In genomic region chr5:73454379-73455036, GRCh38 we compare ENCODE assay signal across 8 cellular contexts. TPM values are rescaled to one million over a fixed set of nuclear protein-coding genes. Genes with fewer than 3 reads are reported as not detected.
A peak's percentile ranks its signal among the peaks of the same experiment; 100 is the strongest.
DNase-seq lines count a peak whose midpoint lies in the region; ATAC-seq and TF ChIP-seq lines count a peak whose summit lies in the region.

No MANE protein-coding gene starts in this region.

- no peak overlapping the region for H3K27ac Mint-ChIP-seq in T-helper 17 cell

- TF ChIP-seq RAD21 in neural cell (conservative IDR thresholded peaks at IDR 0.05) = peak; percentile 46

- ATAC-seq in T-helper 17 cell (peak; percentile 85), GM19463 (IDR thresholded peaks at IDR 0.05; ENCODE audit: unreplicated experiment) (no peak)

- no peaks in the 10 kb centered on the region for H3K36me3 ChIP-seq in neural cell (ENCODE audit: insufficient read depth, low read length)

- no peaks in the 10 kb centered on the region for H4K20me1 ChIP-seq in neural cell (ENCODE audit: insufficient read depth)

- peaks cover 11% of the 10 kb centered on the region for H3K36me3 Mint-ChIP-seq in T-helper 17 cell (ENCODE audit: low read depth)

- H3K9me3 ChIP-seq in T-helper 17 cell (ENCODE audit: control insufficient read depth, low read length, poor library complexity, severe bottlenecking) (peaks cover 9% of the 10 kb centered on the region), neural cell (ENCODE audit: low read length) (no peaks in the 10 kb centered on the region)

- H3K27ac ChIP-seq in epithelial cell of prostate (no peak overlapping the region), neural cell (ENCODE audit: low read length) (no peak overlapping the region)

- H3K4me1 Mint-ChIP-seq in T-helper 17 cell = peaks cover 7% of the 10 kb centered on the region

- no peak overlapping the region for H3K4me3 Mint-ChIP-seq in T-helper 17 cell

- H3K27me3 ChIP-seq in neural cell (ENCODE audit: insufficient read depth, low read depth, low read length) = peaks cover 52% of the 10 kb centered on the region

- H3K9me2 ChIP-seq in neural cell (ENCODE audit: insufficient read depth, low read length) = no peaks in the 10 kb centered on the region

- peaks cover 65% of the 10 kb centered on the region for H3K27me3 Mint-ChIP-seq in T-helper 17 cell

- H3K79me2 ChIP-seq in neural cell (replicated peaks; ENCODE audit: insufficient read depth, low read length) = no peaks in the 10 kb centered on the region

- no peak overlapping the region for H3K4me3 ChIP-seq in neural cell (ENCODE audit: low read length)

- DNase-seq in activated CD4-positive, alpha-beta T cell treated with anti-CD3 and anti-CD28 coated beads for 48 hours = peak; percentile 35
- DNase-seq in activated CD4-positive, alpha-beta T cell treated with anti-CD3 and anti-CD28 coated beads for 1 hour = no peak
- DNase-seq in H4 (ENCODE audit: low spot score) (peak; percentile 66), NCI-H1436 treated with DMSO at 0.1 percent for 48 hours (lab: John Stamatoyannopoulos, UW) (peak; percentile 53), T-helper 17 cell (peak in 1 of 3 donors; percentile 19), epithelial cell of prostate (ENCODE audit: low read depth, low spot score) (peak; percentile 37)

- TF ChIP-seq CTCF in neural cell (IDR thresholded peaks at IDR 0.05; ENCODE audit: poor library complexity, severe bottlenecking) = peak; percentile 76

- H3K4me2 ChIP-seq in neural cell (ENCODE audit: low read length) = no peak overlapping the region

- H3K9ac ChIP-seq in neural cell (ENCODE audit: low read length) = no peak overlapping the region

- TF ChIP-seq EP300 in neural cell (conservative IDR thresholded peaks at IDR 0.05; ENCODE audit: poor library complexity, severe bottlenecking) = no peak

- no peak overlapping the region for H2AFZ ChIP-seq in neural cell (ENCODE audit: low read depth, low read length)

- no peaks in the 10 kb centered on the region for H3F3A ChIP-seq in neural cell (ENCODE audit: insufficient read depth, low read length, poor library complexity, severe bottlenecking)

TF ChIP-seq in neural cell, 6 proteins besides CTCF, POLR2A, EP300 and RAD21:
- TF ChIP-seq EZH2 (IDR thresholded peaks at IDR 0.05; ENCODE audit: borderline replicate concordance, insufficient read depth, low read length, poor library complexity, severe bottlenecking) (no peak), SMC3 (conservative IDR thresholded peaks at IDR 0.05; ENCODE audit: poor library complexity) (peak; percentile 49)

RNA-seq across cellular contexts. Expression of gene FOXD1, which starts 5.9 kb away (rescaled TPM):
- total RNA-seq in H4 (2014; rRNA removed; shearing (Covaris generic)) = 5.2 and 5.4 TPM in 2 replicates
- total RNA-seq in T-helper 17 cell = not detected
- polyA plus RNA-seq in neural cell = not detected in 2 replicates
- not detected in 2 replicates for polyA minus RNA-seq in neural cell

RNA-seq across cellular contexts. Expression of gene BTF3, which starts 43.7 kb away (rescaled TPM):
- total RNA-seq in H4 (2014; rRNA removed; shearing (Covaris generic)) = 423 and 608 TPM in 2 replicates
- total RNA-seq in T-helper 17 cell = 100 to 1,000 TPM; 600 to 744 TPM
- 307 and 324 TPM in 2 replicates for polyA plus RNA-seq in neural cell
- 152 and 187 TPM in 2 replicates for polyA minus RNA-seq in neural cell
